In genomic region chr1:172626845-172627244, GRCh38 we compare ENCODE assay signal across 11 cellular contexts. TPM values are rescaled to one million over a fixed set of nuclear protein-coding genes. Genes with fewer than 3 reads are reported as not detected.
"Had no signal": no experiment of that assay in that cellular context is flagged by ENCODE, and none has a peak within 500 bp of the region (broad histone marks: within the 10 kb centered on the region; RNA-seq: fewer than 3 reads in every experiment).

No MANE protein-coding gene starts in this region.

- H3K4me3 ChIP-seq: GM23248, HAP-1 had no signal

- H3K9ac ChIP-seq: GM23248, KMS-11 had no signal

- H3K4me1 ChIP-seq: HAP-1 had no signal

- H3K4me3 Mint-ChIP-seq: HFFc6 had no signal

- H3K9me3 ChIP-seq: HAP-1 had no signal

- H3K4me2 ChIP-seq: KMS-11 had no signal

- H3K36me3 ChIP-seq: HAP-1 had no signal

- ATAC-seq: HCT116 had no signal

- H3K27ac Mint-ChIP-seq: HFFc6 had no signal

- H3K27ac ChIP-seq: GM23248, HL-60, KMS-11 had no signal

- DNase-seq: GM23248, GOT3, H7, HFFc6, Karpas-422, KBM-7 had no signal

RNA-seq across cellular contexts. Expression of gene FASLG, which starts 32.1 kb away (rescaled TPM):
- total RNA-seq: GM23248, H4, H7, HFFc6 had no signal
- polyA plus RNA-seq: GM23248 had no signal
